In genomic region chr5:97183930-97184213, GRCh38 we compare ENCODE assay signal across 9 cellular contexts. TPM values are rescaled to one million over a fixed set of nuclear protein-coding genes. Genes with fewer than 3 reads are reported as not detected.
DNase-seq lines count a peak whose midpoint lies in the region; ATAC-seq and TF ChIP-seq lines count a peak whose summit lies in the region.
"Had no signal": no experiment of that assay in that cellular context is flagged by ENCODE, and none has a peak within 500 bp of the region (broad histone marks: within the 10 kb centered on the region; RNA-seq: fewer than 3 reads in every experiment).

No MANE protein-coding gene starts in this region.

- H3K4me3 Mint-ChIP-seq in T-helper 17 cell, result peak overlapping the region; percentile 97

- H3K27me3 Mint-ChIP-seq in T-helper 17 cell, result no peaks in the 10 kb centered on the region

- peak overlapping the region; percentile 100 for H3K27ac Mint-ChIP-seq in T-helper 17 cell

- TF ChIP-seq CTCF in GM12864 (IDR thresholded peaks at IDR 0.05; ENCODE audit: low read depth, low read length, missing control alignments) (no peak), fibroblast of the aortic adventitia (IDR thresholded peaks at IDR 0.05; ENCODE audit: insufficient read depth, low read length) (no peak), retinal pigment epithelial cell (conservative IDR thresholded peaks at IDR 0.05; ENCODE audit: low read depth, low read length) (no peak), GM20000 (IDR thresholded peaks at IDR 0.05; ENCODE audit: extremely low read depth, missing control alignments) (no peak)

- no peak for DNase-seq in GM12864 (ENCODE audit: low read depth)
- DNase-seq in T-helper 17 cell, result no peak
- no peak for DNase-seq in fibroblast of the aortic adventitia (ENCODE audit: low read depth)
- DNase-seq in retinal pigment epithelial cell (ENCODE audit: low read depth), result no peak
- no peak for DNase-seq in NCI-H82 treated with DMSO at 0.1 percent for 48 hours (lab: John Stamatoyannopoulos, UW; ENCODE audit: unreplicated experiment)
- DNase-seq in NCI-H2196 treated with DMSO at 0.1 percent for 48 hours (lab: John Stamatoyannopoulos, UW; ENCODE audit: unreplicated experiment), result no peak
- no peak for DNase-seq in GM20000 (ENCODE audit: low spot score)

- H3K4me3 ChIP-seq in GM12864 (ENCODE audit: low read depth, low read length) (peak overlapping the region; percentile 85), fibroblast of the aortic adventitia (ENCODE audit: low read depth, low read length) (peak overlapping the region; percentile 98), retinal pigment epithelial cell (ENCODE audit: low read length) (peak overlapping the region; percentile 95)

- H3K9me3 ChIP-seq in T-helper 17 cell (ENCODE audit: control insufficient read depth, low read length, poor library complexity, severe bottlenecking), result no peaks in the 10 kb centered on the region

- ATAC-seq in T-helper 17 cell (no peak), HG03432 (IDR thresholded peaks at IDR 0.05; ENCODE audit: unreplicated experiment) (no peak)

- peaks cover 31% of the 10 kb centered on the region for H3K4me1 Mint-ChIP-seq in T-helper 17 cell

- H3K36me3 Mint-ChIP-seq in T-helper 17 cell (ENCODE audit: low read depth), result peaks cover 7% of the 10 kb centered on the region

RNA-seq across cellular contexts. Expression of gene RIOK2, which starts 0.8 kb away (rescaled TPM):
- total RNA-seq in T-helper 17 cell, result 10 to 100 TPM; 16.9 to 27.2 TPM
- 24.9 and 27.5 TPM in 2 replicates for total RNA-seq in fibroblast of the aortic adventitia (ENCODE audit: low replicate concordance)

RNA-seq across cellular contexts. Expression of gene LIX1, which starts 41.5 kb away (rescaled TPM):
- total RNA-seq in T-helper 17 cell (not detected), fibroblast of the aortic adventitia (ENCODE audit: low replicate concordance) (not detected in 2 replicates)
- total RNA-seq: T-helper 2 cell treated with Interferon-gamma antibody and Interleukin-4, amounts not matched to agents 100 ng/mL and 5 ng/mL, for 36 hours had no signal
